1 cellular context compared by ENCODE assay signal in the genomic region with DNA sequence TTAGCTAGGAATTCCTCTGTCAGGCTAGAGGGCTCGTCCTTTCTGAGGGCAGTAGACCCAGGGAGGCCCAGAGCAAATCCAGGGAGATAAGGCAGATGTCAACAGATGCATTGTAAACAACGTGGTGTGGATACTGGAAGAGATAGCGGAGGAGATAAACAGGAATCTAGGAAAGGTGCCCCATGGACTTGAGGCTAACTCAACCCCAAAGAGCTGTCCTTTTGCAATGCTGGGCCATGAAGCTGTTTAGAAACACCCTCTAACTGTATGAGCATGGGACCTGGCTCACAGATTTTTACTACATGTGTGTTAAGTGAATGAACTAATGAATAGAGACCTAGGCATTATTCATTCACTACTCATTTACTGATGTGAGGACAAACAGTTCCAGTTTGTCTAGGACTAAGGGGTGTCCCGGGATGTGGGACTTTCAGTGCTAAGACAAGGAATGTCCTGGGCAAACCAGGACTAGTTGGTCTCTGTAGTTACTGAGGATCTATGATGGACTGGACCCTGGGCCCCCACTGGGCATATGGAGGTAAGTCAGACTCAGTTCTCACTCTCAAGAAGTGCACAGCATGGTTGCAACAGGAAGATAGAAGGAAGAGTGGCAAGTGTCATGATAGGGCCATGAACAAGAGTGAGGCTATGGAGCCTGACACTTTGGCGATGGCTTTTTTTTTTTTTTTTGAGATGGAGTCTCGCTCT.
TF ChIP-seq lines count a peak whose summit lies in the region.

No MANE protein-coding gene starts in this region.

TF ChIP-seq in HepG2, 621 proteins besides CTCF, POLR2A, EP300 and RAD21 (continued from another document and continues in another):
- TF ChIP-seq MAZ (IDR thresholded peaks at IDR 0.05; ENCODE audit: borderline replicate concordance, low read depth, low read length), result no peak
- peak; percentile 47; the same call in 1 of the 2 replicates for TF ChIP-seq MAZ (CRISPR knock-in tag; IDR thresholded peaks at IDR 0.05; ENCODE audit: low read depth)
- peak; percentile 53; the same call in 1 of the 2 replicates for TF ChIP-seq RXRA (CRISPR knock-in tag; IDR thresholded peaks at IDR 0.05)
- TF ChIP-seq SP140L (CRISPR knock-in tag; IDR thresholded peaks at IDR 0.05; ENCODE audit: borderline replicate concordance), result no peak
- TF ChIP-seq, protein P1, sequence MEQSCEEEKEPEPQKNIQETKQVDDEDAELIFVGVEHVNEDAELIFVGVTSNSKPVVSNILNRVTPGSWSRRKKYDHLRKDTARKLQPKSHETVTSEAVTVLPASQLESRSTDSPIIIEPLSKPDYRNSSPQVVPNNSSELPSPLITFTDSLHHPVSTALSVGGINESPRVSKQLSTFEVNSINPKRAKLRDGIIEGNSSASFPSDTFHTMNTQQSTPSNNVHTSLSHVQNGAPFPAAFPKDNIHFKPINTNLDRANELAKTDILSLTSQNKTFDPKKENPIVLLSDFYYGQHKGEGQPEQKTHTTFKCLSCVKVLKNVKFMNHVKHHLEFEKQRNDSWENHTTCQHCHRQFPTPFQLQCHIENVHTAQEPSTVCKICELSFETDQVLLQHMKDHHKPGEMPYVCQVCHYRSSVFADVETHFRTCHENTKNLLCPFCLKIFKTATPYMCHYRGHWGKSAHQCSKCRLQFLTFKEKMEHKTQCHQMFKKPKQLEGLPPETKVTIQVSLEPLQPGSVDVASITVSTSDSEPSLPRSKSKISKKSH (CRISPR knock-in tag; IDR thresholded peaks at IDR 0.05; ENCODE audit: borderline replicate concordance), result no peak
- TF ChIP-seq RBM22 (optimal IDR thresholded peaks at IDR 0.05; ENCODE audit: low read length), result peak; percentile 44
- peak; percentile 60; the same call in 1 of the 2 replicates for TF ChIP-seq KLF6 (CRISPR knock-in tag; IDR thresholded peaks at IDR 0.05)
- TF ChIP-seq ZNF124 (CRISPR knock-in tag; IDR thresholded peaks at IDR 0.05), result no peak
- TF ChIP-seq ZBTB8A (CRISPR knock-in tag; IDR thresholded peaks at IDR 0.05; ENCODE audit: borderline replicate concordance, low read depth), result no peak
- TF ChIP-seq NFE2L2 (IDR thresholded peaks at IDR 0.05; ENCODE audit: low read length), result no peak
- TF ChIP-seq PHF20 (CRISPR knock-in tag; IDR thresholded peaks at IDR 0.05), result no peak
- TF ChIP-seq, protein P2, sequence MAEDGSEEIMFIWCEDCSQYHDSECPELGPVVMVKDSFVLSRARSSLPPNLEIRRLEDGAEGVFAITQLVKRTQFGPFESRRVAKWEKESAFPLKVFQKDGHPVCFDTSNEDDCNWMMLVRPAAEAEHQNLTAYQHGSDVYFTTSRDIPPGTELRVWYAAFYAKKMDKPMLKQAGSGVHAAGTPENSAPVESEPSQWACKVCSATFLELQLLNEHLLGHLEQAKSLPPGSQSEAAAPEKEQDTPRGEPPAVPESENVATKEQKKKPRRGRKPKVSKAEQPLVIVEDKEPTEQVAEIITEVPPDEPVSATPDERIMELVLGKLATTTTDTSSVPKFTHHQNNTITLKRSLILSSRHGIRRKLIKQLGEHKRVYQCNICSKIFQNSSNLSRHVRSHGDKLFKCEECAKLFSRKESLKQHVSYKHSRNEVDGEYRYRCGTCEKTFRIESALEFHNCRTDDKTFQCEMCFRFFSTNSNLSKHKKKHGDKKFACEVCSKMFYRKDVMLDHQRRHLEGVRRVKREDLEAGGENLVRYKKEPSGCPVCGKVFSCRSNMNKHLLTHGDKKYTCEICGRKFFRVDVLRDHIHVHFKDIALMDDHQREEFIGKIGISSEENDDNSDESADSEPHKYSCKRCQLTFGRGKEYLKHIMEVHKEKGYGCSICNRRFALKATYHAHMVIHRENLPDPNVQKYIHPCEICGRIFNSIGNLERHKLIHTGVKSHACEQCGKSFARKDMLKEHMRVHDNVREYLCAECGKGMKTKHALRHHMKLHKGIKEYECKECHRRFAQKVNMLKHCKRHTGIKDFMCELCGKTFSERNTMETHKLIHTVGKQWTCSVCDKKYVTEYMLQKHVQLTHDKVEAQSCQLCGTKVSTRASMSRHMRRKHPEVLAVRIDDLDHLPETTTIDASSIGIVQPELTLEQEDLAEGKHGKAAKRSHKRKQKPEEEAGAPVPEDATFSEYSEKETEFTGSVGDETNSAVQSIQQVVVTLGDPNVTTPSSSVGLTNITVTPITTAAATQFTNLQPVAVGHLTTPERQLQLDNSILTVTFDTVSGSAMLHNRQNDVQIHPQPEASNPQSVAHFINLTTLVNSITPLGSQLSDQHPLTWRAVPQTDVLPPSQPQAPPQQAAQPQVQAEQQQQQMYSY (CRISPR knock-in tag; IDR thresholded peaks at IDR 0.05), result no peak
- TF ChIP-seq, protein P3, sequence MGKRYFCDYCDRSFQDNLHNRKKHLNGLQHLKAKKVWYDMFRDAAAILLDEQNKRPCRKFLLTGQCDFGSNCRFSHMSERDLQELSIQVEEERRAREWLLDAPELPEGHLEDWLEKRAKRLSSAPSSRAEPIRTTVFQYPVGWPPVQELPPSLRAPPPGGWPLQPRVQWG (CRISPR knock-in tag; IDR thresholded peaks at IDR 0.05; ENCODE audit: borderline replicate concordance, low read depth), result no peak
- no peak for TF ChIP-seq KAT8 (CRISPR knock-in tag; IDR thresholded peaks at IDR 0.05)
- 0 out of 2 replicates have a peak, but pooled peaks have one; percentile 51 for TF ChIP-seq MEF2D (CRISPR knock-in tag; IDR thresholded peaks at IDR 0.05)
- TF ChIP-seq, protein P4, sequence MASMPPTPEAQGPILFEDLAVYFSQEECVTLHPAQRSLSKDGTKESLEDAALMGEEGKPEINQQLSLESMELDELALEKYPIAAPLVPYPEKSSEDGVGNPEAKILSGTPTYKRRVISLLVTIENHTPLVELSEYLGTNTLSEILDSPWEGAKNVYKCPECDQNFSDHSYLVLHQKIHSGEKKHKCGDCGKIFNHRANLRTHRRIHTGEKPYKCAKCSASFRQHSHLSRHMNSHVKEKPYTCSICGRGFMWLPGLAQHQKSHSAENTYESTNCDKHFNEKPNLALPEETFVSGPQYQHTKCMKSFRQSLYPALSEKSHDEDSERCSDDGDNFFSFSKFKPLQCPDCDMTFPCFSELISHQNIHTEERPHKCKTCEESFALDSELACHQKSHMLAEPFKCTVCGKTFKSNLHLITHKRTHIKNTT (CRISPR knock-in tag; IDR thresholded peaks at IDR 0.05), result no peak
- no peak for TF ChIP-seq ZNF564 (CRISPR knock-in tag; IDR thresholded peaks at IDR 0.05)
- TF ChIP-seq, protein P5, sequence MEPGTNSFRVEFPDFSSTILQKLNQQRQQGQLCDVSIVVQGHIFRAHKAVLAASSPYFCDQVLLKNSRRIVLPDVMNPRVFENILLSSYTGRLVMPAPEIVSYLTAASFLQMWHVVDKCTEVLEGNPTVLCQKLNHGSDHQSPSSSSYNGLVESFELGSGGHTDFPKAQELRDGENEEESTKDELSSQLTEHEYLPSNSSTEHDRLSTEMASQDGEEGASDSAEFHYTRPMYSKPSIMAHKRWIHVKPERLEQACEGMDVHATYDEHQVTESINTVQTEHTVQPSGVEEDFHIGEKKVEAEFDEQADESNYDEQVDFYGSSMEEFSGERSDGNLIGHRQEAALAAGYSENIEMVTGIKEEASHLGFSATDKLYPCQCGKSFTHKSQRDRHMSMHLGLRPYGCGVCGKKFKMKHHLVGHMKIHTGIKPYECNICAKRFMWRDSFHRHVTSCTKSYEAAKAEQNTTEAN (CRISPR knock-in tag; conservative IDR thresholded peaks at IDR 0.05), result no peak; the same call in 1 of the 2 replicates
- TF ChIP-seq ZNF652 (CRISPR knock-in tag; IDR thresholded peaks at IDR 0.05; ENCODE audit: borderline replicate concordance, low read depth), result no peak
- TF ChIP-seq, protein P6, sequence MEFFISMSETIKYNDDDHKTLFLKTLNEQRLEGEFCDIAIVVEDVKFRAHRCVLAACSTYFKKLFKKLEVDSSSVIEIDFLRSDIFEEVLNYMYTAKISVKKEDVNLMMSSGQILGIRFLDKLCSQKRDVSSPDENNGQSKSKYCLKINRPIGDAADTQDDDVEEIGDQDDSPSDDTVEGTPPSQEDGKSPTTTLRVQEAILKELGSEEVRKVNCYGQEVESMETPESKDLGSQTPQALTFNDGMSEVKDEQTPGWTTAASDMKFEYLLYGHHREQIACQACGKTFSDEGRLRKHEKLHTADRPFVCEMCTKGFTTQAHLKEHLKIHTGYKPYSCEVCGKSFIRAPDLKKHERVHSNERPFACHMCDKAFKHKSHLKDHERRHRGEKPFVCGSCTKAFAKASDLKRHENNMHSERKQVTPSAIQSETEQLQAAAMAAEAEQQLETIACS (CRISPR knock-in tag; IDR thresholded peaks at IDR 0.05), result no peak
- no peak for TF ChIP-seq ETV5 (CRISPR knock-in tag; IDR thresholded peaks at IDR 0.05; ENCODE audit: borderline replicate concordance)
- no peak for TF ChIP-seq ZNF7 (CRISPR knock-in tag; IDR thresholded peaks at IDR 0.05)
- peak; percentile 83 for TF ChIP-seq SALL1 (CRISPR knock-in tag; IDR thresholded peaks at IDR 0.05)
- TF ChIP-seq U2AF2 (IDR thresholded peaks at IDR 0.05; ENCODE audit: low read depth, low read length), result no peak
- TF ChIP-seq ZNF850 (CRISPR knock-in tag; conservative IDR thresholded peaks at IDR 0.05), result no peak
- TF ChIP-seq FOXP1 (IDR thresholded peaks at IDR 0.05), result 0 out of 2 replicates have a peak, but pooled peaks have one; percentile 35
- peak; percentile 99 for TF ChIP-seq FOXP1 (CRISPR knock-in tag; IDR thresholded peaks at IDR 0.05)
- TF ChIP-seq KDM3A (CRISPR knock-in tag; IDR thresholded peaks at IDR 0.05; ENCODE audit: low read depth), result no peak
- TF ChIP-seq ZNF274 (CRISPR knock-in tag; IDR thresholded peaks at IDR 0.05), result no peak
- 0 out of 2 replicates have a peak, but pooled peaks have one; percentile 27 for TF ChIP-seq RELA (CRISPR knock-in tag; IDR thresholded peaks at IDR 0.05)
- no peak for TF ChIP-seq KAT2B (IDR thresholded peaks at IDR 0.05; ENCODE audit: borderline replicate concordance, low read depth, low read length)
- TF ChIP-seq, protein P7, sequence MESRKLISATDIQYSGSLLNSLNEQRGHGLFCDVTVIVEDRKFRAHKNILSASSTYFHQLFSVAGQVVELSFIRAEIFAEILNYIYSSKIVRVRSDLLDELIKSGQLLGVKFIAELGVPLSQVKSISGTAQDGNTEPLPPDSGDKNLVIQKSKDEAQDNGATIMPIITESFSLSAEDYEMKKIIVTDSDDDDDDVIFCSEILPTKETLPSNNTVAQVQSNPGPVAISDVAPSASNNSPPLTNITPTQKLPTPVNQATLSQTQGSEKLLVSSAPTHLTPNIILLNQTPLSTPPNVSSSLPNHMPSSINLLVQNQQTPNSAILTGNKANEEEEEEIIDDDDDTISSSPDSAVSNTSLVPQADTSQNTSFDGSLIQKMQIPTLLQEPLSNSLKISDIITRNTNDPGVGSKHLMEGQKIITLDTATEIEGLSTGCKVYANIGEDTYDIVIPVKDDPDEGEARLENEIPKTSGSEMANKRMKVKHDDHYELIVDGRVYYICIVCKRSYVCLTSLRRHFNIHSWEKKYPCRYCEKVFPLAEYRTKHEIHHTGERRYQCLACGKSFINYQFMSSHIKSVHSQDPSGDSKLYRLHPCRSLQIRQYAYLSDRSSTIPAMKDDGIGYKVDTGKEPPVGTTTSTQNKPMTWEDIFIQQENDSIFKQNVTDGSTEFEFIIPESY (CRISPR knock-in tag; IDR thresholded peaks at IDR 0.05), result no peak
- TF ChIP-seq, protein P8, sequence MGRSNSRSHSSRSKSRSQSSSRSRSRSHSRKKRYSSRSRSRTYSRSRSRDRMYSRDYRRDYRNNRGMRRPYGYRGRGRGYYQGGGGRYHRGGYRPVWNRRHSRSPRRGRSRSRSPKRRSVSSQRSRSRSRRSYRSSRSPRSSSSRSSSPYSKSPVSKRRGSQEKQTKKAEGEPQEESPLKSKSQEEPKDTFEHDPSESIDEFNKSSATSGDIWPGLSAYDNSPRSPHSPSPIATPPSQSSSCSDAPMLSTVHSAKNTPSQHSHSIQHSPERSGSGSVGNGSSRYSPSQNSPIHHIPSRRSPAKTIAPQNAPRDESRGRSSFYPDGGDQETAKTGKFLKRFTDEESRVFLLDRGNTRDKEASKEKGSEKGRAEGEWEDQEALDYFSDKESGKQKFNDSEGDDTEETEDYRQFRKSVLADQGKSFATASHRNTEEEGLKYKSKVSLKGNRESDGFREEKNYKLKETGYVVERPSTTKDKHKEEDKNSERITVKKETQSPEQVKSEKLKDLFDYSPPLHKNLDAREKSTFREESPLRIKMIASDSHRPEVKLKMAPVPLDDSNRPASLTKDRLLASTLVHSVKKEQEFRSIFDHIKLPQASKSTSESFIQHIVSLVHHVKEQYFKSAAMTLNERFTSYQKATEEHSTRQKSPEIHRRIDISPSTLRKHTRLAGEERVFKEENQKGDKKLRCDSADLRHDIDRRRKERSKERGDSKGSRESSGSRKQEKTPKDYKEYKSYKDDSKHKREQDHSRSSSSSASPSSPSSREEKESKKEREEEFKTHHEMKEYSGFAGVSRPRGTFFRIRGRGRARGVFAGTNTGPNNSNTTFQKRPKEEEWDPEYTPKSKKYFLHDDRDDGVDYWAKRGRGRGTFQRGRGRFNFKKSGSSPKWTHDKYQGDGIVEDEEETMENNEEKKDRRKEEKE (IDR thresholded peaks at IDR 0.05), result no peak
- no peak for TF ChIP-seq ZNF572 (CRISPR knock-in tag; IDR thresholded peaks at IDR 0.05)
- no peak for TF ChIP-seq CHCHD3 (CRISPR knock-in tag; IDR thresholded peaks at IDR 0.05)
- no peak for TF ChIP-seq KDM5B (CRISPR knock-in tag; IDR thresholded peaks at IDR 0.05; ENCODE audit: borderline replicate concordance)
- TF ChIP-seq, protein P9, sequence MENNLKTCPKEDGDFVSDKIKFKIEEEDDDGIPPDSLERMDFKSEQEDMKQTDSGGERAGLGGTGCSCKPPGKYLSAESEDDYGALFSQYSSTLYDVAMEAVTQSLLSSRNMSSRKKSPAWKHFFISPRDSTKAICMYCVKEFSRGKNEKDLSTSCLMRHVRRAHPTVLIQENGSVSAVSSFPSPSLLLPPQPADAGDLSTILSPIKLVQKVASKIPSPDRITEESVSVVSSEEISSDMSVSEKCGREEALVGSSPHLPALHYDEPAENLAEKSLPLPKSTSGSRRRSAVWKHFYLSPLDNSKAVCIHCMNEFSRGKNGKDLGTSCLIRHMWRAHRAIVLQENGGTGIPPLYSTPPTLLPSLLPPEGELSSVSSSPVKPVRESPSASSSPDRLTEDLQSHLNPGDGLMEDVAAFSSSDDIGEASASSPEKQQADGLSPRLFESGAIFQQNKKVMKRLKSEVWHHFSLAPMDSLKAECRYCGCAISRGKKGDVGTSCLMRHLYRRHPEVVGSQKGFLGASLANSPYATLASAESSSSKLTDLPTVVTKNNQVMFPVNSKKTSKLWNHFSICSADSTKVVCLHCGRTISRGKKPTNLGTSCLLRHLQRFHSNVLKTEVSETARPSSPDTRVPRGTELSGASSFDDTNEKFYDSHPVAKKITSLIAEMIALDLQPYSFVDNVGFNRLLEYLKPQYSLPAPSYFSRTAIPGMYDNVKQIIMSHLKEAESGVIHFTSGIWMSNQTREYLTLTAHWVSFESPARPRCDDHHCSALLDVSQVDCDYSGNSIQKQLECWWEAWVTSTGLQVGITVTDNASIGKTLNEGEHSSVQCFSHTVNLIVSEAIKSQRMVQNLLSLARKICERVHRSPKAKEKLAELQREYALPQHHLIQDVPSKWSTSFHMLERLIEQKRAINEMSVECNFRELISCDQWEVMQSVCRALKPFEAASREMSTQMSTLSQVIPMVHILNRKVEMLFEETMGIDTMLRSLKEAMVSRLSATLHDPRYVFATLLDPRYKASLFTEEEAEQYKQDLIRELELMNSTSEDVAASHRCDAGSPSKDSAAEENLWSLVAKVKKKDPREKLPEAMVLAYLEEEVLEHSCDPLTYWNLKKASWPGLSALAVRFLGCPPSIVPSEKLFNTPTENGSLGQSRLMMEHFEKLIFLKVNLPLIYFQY (CRISPR knock-in tag; IDR thresholded peaks at IDR 0.05; ENCODE audit: borderline replicate concordance), result peak; percentile 68
- TF ChIP-seq KLF12 (CRISPR knock-in tag; IDR thresholded peaks at IDR 0.05; ENCODE audit: borderline replicate concordance), result no peak
- TF ChIP-seq TMF1 (CRISPR knock-in tag; IDR thresholded peaks at IDR 0.05; ENCODE audit: low read depth), result no peak
- TF ChIP-seq RNF2 (conservative IDR thresholded peaks at IDR 0.05; ENCODE audit: low read depth), result no peak
- no peak for TF ChIP-seq AKAP8 (CRISPR knock-in tag; IDR thresholded peaks at IDR 0.05)
- no peak for TF ChIP-seq ONECUT2 (CRISPR knock-in tag; IDR thresholded peaks at IDR 0.05)
- no peak for TF ChIP-seq REL (CRISPR knock-in tag; conservative IDR thresholded peaks at IDR 0.05)
- TF ChIP-seq ZNF101 (CRISPR knock-in tag; IDR thresholded peaks at IDR 0.05; ENCODE audit: borderline replicate concordance, low read depth), result no peak
